In the genomic region with DNA sequence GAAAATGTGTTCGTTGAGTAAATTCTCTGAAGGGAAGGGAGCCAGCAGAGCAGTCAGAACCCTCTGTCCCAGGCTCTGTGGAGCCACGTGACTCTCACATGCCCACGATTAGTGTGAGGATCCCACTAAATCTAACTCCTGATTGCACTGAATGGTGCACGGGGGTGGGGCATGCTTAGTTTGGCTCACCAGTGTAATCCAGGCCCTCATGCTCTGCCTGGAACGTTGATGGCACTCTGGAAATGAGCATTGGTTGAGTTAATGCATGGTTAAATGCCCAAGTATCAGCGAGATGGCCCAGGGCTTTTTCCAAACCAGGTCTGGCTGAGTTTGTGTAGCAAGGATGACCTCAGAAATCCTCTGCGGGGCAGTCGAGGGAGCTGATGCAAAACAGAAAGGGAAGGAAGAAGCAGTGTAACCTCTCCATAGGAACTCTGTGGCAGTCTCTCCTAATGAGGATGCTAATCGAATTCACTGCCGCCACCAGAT, we compare ENCODE assay signal across 9 cellular contexts.
A peak's percentile ranks its signal among the peaks of the same experiment; 100 is the strongest.
DNase-seq lines count a peak whose midpoint lies in the region; ATAC-seq and TF ChIP-seq lines count a peak whose summit lies in the region.
"Had no signal": no experiment of that assay in that cellular context is flagged by ENCODE, and none has a peak within 500 bp of the region (broad histone marks: within the 10 kb centered on the region; RNA-seq: fewer than 3 reads in every experiment).

No MANE protein-coding gene starts in this region.

- peaks cover 23% of the 10 kb centered on the region for H3K4me1 ChIP-seq in DOHH2 (ENCODE audit: control insufficient read depth, low read length)
- H3K4me1 ChIP-seq in iPS DF 6.9 (ENCODE audit: control insufficient read depth, insufficient read depth, low read length), result peaks cover 19% of the 10 kb centered on the region

- intact Hi-C loops in activated T-helper 2 cell treated with anti-CD3 and anti-CD28 coated beads, Interferon-gamma antibody, Interleukin-2, Interleukin-4, amounts not matched to agents 10 μg/mL and 5 μg/mL and 100 μg/mL, durations not matched to agents 14 hours and 24 hours and 36 hours (cut with micrococcal nuclease), result no loop called here

- H3K27ac Mint-ChIP-seq in activated T-helper 2 cell treated with anti-CD3 and anti-CD28 coated beads, Interferon-gamma antibody, Interleukin-2, Interleukin-4, amounts not matched to agents 10 μg/mL and 5 μg/mL and 100 μg/mL, durations not matched to agents 14 hours and 24 hours and 36 hours, result no peak overlapping the region

- H3K27me3 ChIP-seq in DOHH2 (ENCODE audit: control insufficient read depth, low read length) (no peaks in the 10 kb centered on the region), iPS DF 6.9 (ENCODE audit: control insufficient read depth, insufficient read depth, low read length) (no peaks in the 10 kb centered on the region)

- H3K79me2 ChIP-seq in DOHH2 (ENCODE audit: control insufficient read depth, low read length), result no peaks in the 10 kb centered on the region

- no peak for DNase-seq in iPS DF 6.9 (ENCODE audit: low read depth, low spot score)
- DNase-seq in putamen (ENCODE audit: low spot score), result peak; percentile 53
- no peak for DNase-seq in NCI-H748 (lab: John Stamatoyannopoulos, UW; ENCODE audit: unreplicated experiment)
- no peak for DNase-seq in activated T-helper 2 cell treated with anti-CD3 and anti-CD28 coated beads, Interferon-gamma antibody, Interleukin-2, Interleukin-4, amounts not matched to agents 10 μg/mL and 5 μg/mL and 100 μg/mL, durations not matched to agents 14 hours and 24 hours and 36 hours (ENCODE audit: low spot score)
- DNase-seq: NCI-H524 treated with DMSO at 0.1 percent for 48 hours had no signal

- H3F3A ChIP-seq in DOHH2 (ENCODE audit: control insufficient read depth, insufficient read depth), result no peaks in the 10 kb centered on the region

- WGBS in iPS DF 6.9 (ENCODE audit: insufficient coverage, insufficient read length), result no CpG with 5 or more reads among the region's 10 CpGs

- H3K36me3 ChIP-seq in DOHH2 (ENCODE audit: control insufficient read depth, low read length), result no peaks in the 10 kb centered on the region
- no peaks in the 10 kb centered on the region for H3K36me3 ChIP-seq in iPS DF 6.9 (ENCODE audit: control insufficient read depth, insufficient read depth, low read length)

- no peaks in the 10 kb centered on the region for H3K36me3 Mint-ChIP-seq in activated T-helper 2 cell treated with anti-CD3 and anti-CD28 coated beads, Interferon-gamma antibody, Interleukin-2, Interleukin-4, amounts not matched to agents 10 μg/mL and 5 μg/mL and 100 μg/mL, durations not matched to agents 14 hours and 24 hours and 36 hours (ENCODE audit: low read depth)

- H3K4me3 ChIP-seq in DOHH2 (ENCODE audit: low read length) (no peak overlapping the region), iPS DF 6.9 (ENCODE audit: low read length) (no peak overlapping the region)

- no peaks in the 10 kb centered on the region for H4K20me1 ChIP-seq in DOHH2 (ENCODE audit: control insufficient read depth, insufficient read depth, low read depth, low read length)

- H3K4me2 ChIP-seq in DOHH2 (ENCODE audit: low read length), result peak overlapping the region; percentile 38; the same call in 1 of the 2 replicates

- no peak overlapping the region for H3K4me3 Mint-ChIP-seq in activated T-helper 2 cell treated with anti-CD3 and anti-CD28 coated beads, Interferon-gamma antibody, Interleukin-2, Interleukin-4, amounts not matched to agents 10 μg/mL and 5 μg/mL and 100 μg/mL, durations not matched to agents 14 hours and 24 hours and 36 hours (ENCODE audit: low read depth)

- ATAC-seq in GM21390 (IDR thresholded peaks at IDR 0.05; ENCODE audit: unreplicated experiment) (no peak), GM21529 (IDR thresholded peaks at IDR 0.05; ENCODE audit: unreplicated experiment) (no peak)

- no peaks in the 10 kb centered on the region for H3K4me1 Mint-ChIP-seq in activated T-helper 2 cell treated with anti-CD3 and anti-CD28 coated beads, Interferon-gamma antibody, Interleukin-2, Interleukin-4, amounts not matched to agents 10 μg/mL and 5 μg/mL and 100 μg/mL, durations not matched to agents 14 hours and 24 hours and 36 hours (ENCODE audit: low read depth)

- H3K27me3 Mint-ChIP-seq in activated T-helper 2 cell treated with anti-CD3 and anti-CD28 coated beads, Interferon-gamma antibody, Interleukin-2, Interleukin-4, amounts not matched to agents 10 μg/mL and 5 μg/mL and 100 μg/mL, durations not matched to agents 14 hours and 24 hours and 36 hours (ENCODE audit: low read depth), result no peaks in the 10 kb centered on the region

- H3K9me3 Mint-ChIP-seq in activated T-helper 2 cell treated with anti-CD3 and anti-CD28 coated beads, Interferon-gamma antibody, Interleukin-2, Interleukin-4, amounts not matched to agents 10 μg/mL and 5 μg/mL and 100 μg/mL, durations not matched to agents 14 hours and 24 hours and 36 hours, result no peaks in the 10 kb centered on the region

- H3K9me2 ChIP-seq in DOHH2 (replicated peaks; ENCODE audit: control insufficient read depth, low read length), result no peaks in the 10 kb centered on the region

- TF ChIP-seq CTCF in DOHH2 (IDR thresholded peaks at IDR 0.05; ENCODE audit: low read depth, low read length, poor library complexity, severe bottlenecking), result no peak

- H3K9me3 ChIP-seq in DOHH2 (ENCODE audit: control insufficient read depth, insufficient read depth, low read length) (no peaks in the 10 kb centered on the region), iPS DF 6.9 (ENCODE audit: control insufficient read depth, insufficient read depth, low read length) (no peaks in the 10 kb centered on the region)

- H3K27ac ChIP-seq in DOHH2 (ENCODE audit: low read depth, low read length), result no peak overlapping the region
- peak overlapping the region; percentile 87 for H3K27ac ChIP-seq in angular gyrus (ENCODE audit: low read depth, low read length)
- peak overlapping the region; percentile 20 for H3K27ac ChIP-seq in iPS DF 6.9 (ENCODE audit: low read length)
